ENCODE assay signal across 22 cellular contexts in genomic region chrX:7286461-7286860, GRCh38.
"Had no signal": no experiment of that assay in that cellular context is flagged by ENCODE, and none has a peak within 500 bp of the region (broad histone marks: within the 10 kb centered on the region; RNA-seq: fewer than 3 reads in every experiment).

No MANE protein-coding gene starts in this region.

- H2AFZ ChIP-seq: hepatocyte had no signal

- H3K27ac ChIP-seq: esophagus squamous epithelium, hepatocyte, vagina had no signal

- H3K9me3 ChIP-seq: esophagus squamous epithelium, vagina had no signal

- H3K4me3 ChIP-seq: esophagus squamous epithelium, hepatocyte, lung, vagina had no signal

- H3K79me2 ChIP-seq: hepatocyte had no signal

- H3K4me2 ChIP-seq: hepatocyte had no signal

- H3K4me1 ChIP-seq: esophagus squamous epithelium, vagina had no signal

- ATAC-seq: activated CD8-positive, alpha-beta T cell treated with anti-CD3 and anti-CD28 coated beads, Interleukin-2, amount 10 ng/mL, durations not matched to agents 7 days and 5 days; natural killer cell treated with Interleukin-12 subunit alpha and Interleukin-12 subunit beta and Interleukin-15 and Interleukin-18, amount 100 ng/mL, for 72 hours had no signal

- H3K4me1 Mint-ChIP-seq: activated CD4-positive, alpha-beta T cell treated with anti-CD3 and anti-CD28 coated beads, Interleukin-2, amount 10 ng/mL, durations not matched to agents 7 days and 5 days; activated naive CD8-positive, alpha-beta T cell treated with anti-CD3 and anti-CD28 coated beads, Interleukin-2, amount 10 ng/mL, durations not matched to agents 7 days and 5 days; mesothelial cell of epicardium had no signal

- DNase-seq: activated CD4-positive, alpha-beta T cell treated with anti-CD3 and anti-CD28 coated beads, Interleukin-2, amount 10 ng/mL, durations not matched to agents 7 days and 5 days; activated CD8-positive, alpha-beta T cell treated with anti-CD3 and anti-CD28 coated beads, Interleukin-2, amount 10 ng/mL, durations not matched to agents 7 days and 5 days; activated naive CD4-positive, alpha-beta T cell treated with Interleukin-2 at 50 U/mL for 16 hours; activated naive CD8-positive, alpha-beta T cell treated with anti-CD3 and anti-CD28 coated beads, Interleukin-2, amount 10 ng/mL, durations not matched to agents 7 days and 5 days; activated T-cell treated with anti-CD3 and anti-CD28 coated beads, Interleukin-2, amount 50 U/mL, for 24 hours; cerebellar nuclear complex; effector CD4-positive, alpha-beta T cell; esophagus squamous epithelium; islet precursor cell; nucleus accumbens; stimulated activated CD4-positive, alpha-beta T cell treated with anti-CD3 and anti-CD28 coated beads, Interleukin-12 subunit alpha, Interleukin-12 subunit beta, amount 100 ng/mL, for 4 hours; stimulated activated CD4-positive, alpha-beta T cell treated with anti-CD3 and anti-CD28 coated beads, Interleukin-1b, Interleukin-23, amount 100 ng/mL, for 48 hours; stimulated activated CD8-positive, alpha-beta memory T cell treated with anti-CD3 and anti-CD28 coated beads, Interleukin-4, amount 100 ng/mL, for 48 hours; stimulated activated naive CD4-positive, alpha-beta T cell; T1000 had no signal

- H3K36me3 ChIP-seq: esophagus squamous epithelium, vagina had no signal

- H3K27ac Mint-ChIP-seq: activated CD4-positive, alpha-beta T cell treated with anti-CD3 and anti-CD28 coated beads, Interleukin-2, amount 10 ng/mL, durations not matched to agents 7 days and 5 days; activated CD8-positive, alpha-beta T cell treated with anti-CD3 and anti-CD28 coated beads, Interleukin-2, amount 10 ng/mL, durations not matched to agents 7 days and 5 days; activated naive CD8-positive, alpha-beta T cell treated with anti-CD3 and anti-CD28 coated beads, Interleukin-2, amount 10 ng/mL, durations not matched to agents 7 days and 5 days; activated T-cell treated with anti-CD3 and anti-CD28 coated beads, Interleukin-2, amount 50 U/mL, for 24 hours; activated T-helper 2 cell treated with anti-CD3 and anti-CD28 coated beads, Interferon-gamma antibody, Interleukin-2, Interleukin-4, amounts not matched to agents 10 μg/mL and 5 μg/mL and 100 μg/mL, durations not matched to agents 14 hours and 24 hours and 36 hours; mesothelial cell of epicardium; natural killer cell treated with Interleukin-12 subunit alpha and Interleukin-12 subunit beta and Interleukin-15 and Interleukin-18, amount 100 ng/mL, for 72 hours had no signal

- H3K9me3 Mint-ChIP-seq: activated CD4-positive, alpha-beta T cell treated with anti-CD3 and anti-CD28 coated beads, Interleukin-2, amount 10 ng/mL, durations not matched to agents 7 days and 5 days; activated naive CD8-positive, alpha-beta T cell treated with anti-CD3 and anti-CD28 coated beads, Interleukin-2, amount 10 ng/mL, durations not matched to agents 7 days and 5 days; activated T-cell treated with anti-CD3 and anti-CD28 coated beads, Interleukin-2, amount 50 U/mL, for 24 hours; activated T-helper 2 cell treated with anti-CD3 and anti-CD28 coated beads, Interferon-gamma antibody, Interleukin-2, Interleukin-4, amounts not matched to agents 10 μg/mL and 5 μg/mL and 100 μg/mL, durations not matched to agents 14 hours and 24 hours and 36 hours; brain; mesothelial cell of epicardium; natural killer cell treated with Interleukin-12 subunit alpha and Interleukin-12 subunit beta and Interleukin-15 and Interleukin-18, amount 100 ng/mL, for 72 hours had no signal

- H3K27me3 Mint-ChIP-seq: activated CD4-positive, alpha-beta T cell treated with anti-CD3 and anti-CD28 coated beads, Interleukin-2, amount 10 ng/mL, durations not matched to agents 7 days and 5 days; activated naive CD8-positive, alpha-beta T cell treated with anti-CD3 and anti-CD28 coated beads, Interleukin-2, amount 10 ng/mL, durations not matched to agents 7 days and 5 days; activated T-cell treated with anti-CD3 and anti-CD28 coated beads, Interleukin-2, amount 50 U/mL, for 24 hours; natural killer cell treated with Interleukin-12 subunit alpha and Interleukin-12 subunit beta and Interleukin-15 and Interleukin-18, amount 100 ng/mL, for 72 hours had no signal

- H3K27me3 ChIP-seq: esophagus squamous epithelium, hepatocyte, vagina had no signal

- H3K36me3 Mint-ChIP-seq: activated naive CD8-positive, alpha-beta T cell treated with anti-CD3 and anti-CD28 coated beads, Interleukin-2, amount 10 ng/mL, durations not matched to agents 7 days and 5 days; brain; mesothelial cell of epicardium; natural killer cell treated with Interleukin-12 subunit alpha and Interleukin-12 subunit beta and Interleukin-15 and Interleukin-18, amount 100 ng/mL, for 72 hours had no signal

- H3K4me3 Mint-ChIP-seq: activated CD4-positive, alpha-beta T cell treated with anti-CD3 and anti-CD28 coated beads, Interleukin-2, amount 10 ng/mL, durations not matched to agents 7 days and 5 days; activated CD8-positive, alpha-beta T cell treated with anti-CD3 and anti-CD28 coated beads, Interleukin-2, amount 10 ng/mL, durations not matched to agents 7 days and 5 days; activated naive CD8-positive, alpha-beta T cell treated with anti-CD3 and anti-CD28 coated beads, Interleukin-2, amount 10 ng/mL, durations not matched to agents 7 days and 5 days; activated T-cell treated with anti-CD3 and anti-CD28 coated beads, Interleukin-2, amount 50 U/mL, for 24 hours; brain; mesothelial cell of epicardium; natural killer cell treated with Interleukin-12 subunit alpha and Interleukin-12 subunit beta and Interleukin-15 and Interleukin-18, amount 100 ng/mL, for 72 hours had no signal
